8 cellular contexts compared by ENCODE assay signal in the genomic region with DNA sequence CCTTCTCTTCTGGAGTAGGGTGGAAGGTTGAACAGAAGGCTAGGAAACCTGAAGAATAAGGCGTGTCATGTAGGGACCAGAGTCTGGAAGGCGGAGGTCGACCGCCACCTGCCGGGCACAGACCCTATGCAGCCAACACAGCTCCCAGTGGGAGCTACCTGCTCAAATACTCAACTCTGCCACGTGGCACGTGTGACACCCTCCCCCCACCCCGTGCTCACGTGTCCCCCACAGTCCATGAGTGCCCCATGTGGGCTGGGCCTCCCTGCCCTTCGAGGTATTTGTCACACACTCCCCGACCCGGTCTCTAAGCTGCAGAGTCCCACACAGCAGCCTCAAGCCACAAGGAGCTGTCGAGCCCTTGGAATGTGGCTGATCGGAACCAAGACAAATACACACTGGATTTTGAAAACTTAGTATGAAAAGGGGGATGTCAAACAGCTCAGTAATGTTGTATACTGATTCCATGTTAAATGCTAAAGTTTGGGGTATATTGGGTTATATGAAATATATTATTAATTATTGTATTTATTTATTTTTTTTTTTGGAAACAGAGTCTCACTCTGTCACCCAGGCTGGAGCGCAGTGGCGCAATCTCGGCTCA. TPM values are rescaled to one million over a fixed set of nuclear protein-coding genes. Genes with fewer than 3 reads are reported as not detected.
A peak's percentile ranks its signal among the peaks of the same experiment; 100 is the strongest.
DNase-seq lines count a peak whose midpoint lies in the region; ATAC-seq and TF ChIP-seq lines count a peak whose summit lies in the region.

No MANE protein-coding gene starts in this region.

- no peak overlapping the region for H3K27ac Mint-ChIP-seq in activated B cell treated with CpG ODN at 0.5 μM for 24 hours

- peak; percentile 30; the same call in 1 of the 2 replicates for TF ChIP-seq CTCF in LNCAP (IDR thresholded peaks at IDR 0.05)
- no peak for TF ChIP-seq CTCF in activated B cell treated with CpG ODN at 0.5 μM for 24 hours (IDR thresholded peaks at IDR 0.05)

- no peaks in the 10 kb centered on the region for H3K36me3 Mint-ChIP-seq in activated B cell treated with CpG ODN at 0.5 μM for 24 hours (ENCODE audit: low read depth)

- H3K27me3 Mint-ChIP-seq in activated B cell treated with CpG ODN at 0.5 μM for 24 hours, result peaks cover 4% of the 10 kb centered on the region

- H3K4me3 Mint-ChIP-seq in activated B cell treated with CpG ODN at 0.5 μM for 24 hours, result no peak overlapping the region

- CTCF ChIA-PET in activated B cell treated with CpG ODN at 0.5 μM for 24 hours (lab: Charles Lee), result interaction anchor here (0.6 to 3.8 kb wide), 43 partner anchors 9 to 451 kb away, joined by 3 to 78 read pairs (median 4); partner anchors contain the start of genes ARMC7, ATP5PD, CDR2L and HID1

- DNase-seq in ELF-1 (ENCODE audit: low read depth, low spot score) (peak; percentile 92), activated B cell treated with CpG ODN at 0.5 μM for 24 hours (peak; percentile 34)
- peak; percentile 53 for DNase-seq in stimulated activated CD4-positive, alpha-beta T cell treated with anti-CD3 and anti-CD28 coated beads, Interleukin-12 subunit alpha, Interleukin-12 subunit beta, amount 100 ng/mL, for 4 hours

- H3K4me1 Mint-ChIP-seq in activated B cell treated with CpG ODN at 0.5 μM for 24 hours, result peaks cover 9% of the 10 kb centered on the region

- ATAC-seq in activated B cell treated with CpG ODN at 0.5 μM for 24 hours (ENCODE audit: low read depth), result peak; percentile 50
- ATAC-seq in esophagus mucosa, result peak; percentile 68
- no peak for ATAC-seq in HG02610 (IDR thresholded peaks at IDR 0.05; ENCODE audit: unreplicated experiment)
- no peak for ATAC-seq in GM18517 (IDR thresholded peaks at IDR 0.05; ENCODE audit: unreplicated experiment)
- ATAC-seq in HG03159 (IDR thresholded peaks at IDR 0.05; ENCODE audit: unreplicated experiment), result no peak

- H3K9me3 Mint-ChIP-seq in activated B cell treated with CpG ODN at 0.5 μM for 24 hours, result no peaks in the 10 kb centered on the region

- POLR2A ChIA-PET in activated B cell treated with CpG ODN at 0.5 μM for 24 hours (lab: Charles Lee), result interaction anchor here (0.5 to 2.0 kb wide), 14 partner anchors 12 to 523 kb away, joined by 3 to 15 read pairs (median 5); partner anchors contain the start of genes ARMC7, ATP5PD, HID1 and KCTD2

- intact Hi-C loops in activated B cell treated with CpG ODN at 0.5 μM for 24 hours (cut with micrococcal nuclease), result loop anchor here (1.0 to 2.0 kb wide), 8 partner anchors 51 to 451 kb away; partner anchors contain the start of genes ATP5PD, KCTD2 and MRPL58

RNA-seq across cellular contexts. Expression of gene HID1, which starts 11.7 kb away (rescaled TPM):
- total RNA-seq in activated B cell treated with CpG ODN at 0.5 μM for 24 hours (1.5 and 2.1 TPM in 2 replicates), esophagus mucosa (3.1 TPM)

RNA-seq across cellular contexts. Expression of gene OTOP3, which starts 25.1 kb away (rescaled TPM):
- not detected in 2 replicates for total RNA-seq in activated B cell treated with CpG ODN at 0.5 μM for 24 hours
- 14.7 TPM for total RNA-seq in esophagus mucosa

RNA-seq across cellular contexts. Expression of gene CDR2L, which starts 26.6 kb away (rescaled TPM):
- total RNA-seq in activated B cell treated with CpG ODN at 0.5 μM for 24 hours, result not detected in 2 replicates
- total RNA-seq in esophagus mucosa, result 2.7 TPM

RNA-seq across cellular contexts. Expression of gene OTOP2, which starts 36.8 kb away (rescaled TPM):
- total RNA-seq in activated B cell treated with CpG ODN at 0.5 μM for 24 hours (not detected in 2 replicates), esophagus mucosa (0.36 TPM)

RNA-seq across cellular contexts. Expression of gene USH1G, which starts 37.8 kb away (rescaled TPM):
- not detected in 2 replicates for total RNA-seq in activated B cell treated with CpG ODN at 0.5 μM for 24 hours
- total RNA-seq in esophagus mucosa, result 6.4 TPM

Comparison
In these comparisons a context has a peak if more than half of its experiments do, and no peak if none do; other contexts are left out.
1. DNase-seq: peak in every context shown above with its lines; median percentile 92 in ELF-1; 53 in stimulated activated CD4-positive, alpha-beta T cell treated with anti-CD3 and anti-CD28 coated beads, Interleukin-12 subunit alpha, Interleukin-12 subunit beta, amount 100 ng/mL, for 4 hours; 34 in activated B cell treated with CpG ODN at 0.5 μM for 24 hours.
2. ATAC-seq: peak in activated B cell treated with CpG ODN at 0.5 μM for 24 hours (single experiment) and esophagus mucosa (single experiment); none in HG02610 (single experiment), GM18517 (single experiment) and HG03159 (single experiment).
3. RNA of gene OTOP3, which starts 25.1 kb away (total RNA-seq): 14.7 TPM in esophagus mucosa (single experiment); not detected in activated B cell treated with CpG ODN at 0.5 μM for 24 hours; every median in the first group is over 10 times any median in the second.